In the genomic region with DNA sequence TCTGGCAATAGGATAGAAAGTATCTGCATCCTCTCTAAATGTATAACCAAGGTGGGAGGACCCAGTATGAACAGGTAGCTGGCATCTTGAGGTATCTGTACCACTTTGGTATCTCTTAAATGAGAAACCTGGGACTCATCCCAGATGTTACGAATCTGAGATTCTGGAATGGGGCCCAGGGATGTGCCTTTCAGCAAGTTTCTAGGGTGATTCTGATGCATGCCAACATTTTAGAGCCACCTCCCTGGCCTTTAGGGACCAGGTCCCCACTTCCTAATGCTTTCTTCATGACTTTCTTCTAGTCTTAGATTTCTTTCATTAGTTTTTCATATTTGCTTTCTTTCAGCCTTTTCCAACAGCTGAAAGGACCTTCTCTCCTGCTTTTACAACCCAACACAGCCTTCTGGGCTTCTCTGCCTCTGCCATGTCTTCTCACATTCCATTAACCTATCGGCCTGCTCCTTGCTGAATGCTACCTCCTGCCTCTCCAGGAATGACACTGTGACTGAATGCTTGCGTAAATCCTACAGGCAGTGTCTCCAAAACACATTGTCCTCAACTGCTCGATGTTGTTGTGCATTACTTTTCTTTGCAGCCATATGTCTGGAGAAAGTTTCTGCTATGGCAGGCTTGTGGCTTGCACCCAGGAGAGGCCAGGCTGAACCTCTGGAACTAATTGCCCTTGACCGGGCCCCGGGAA, we compare ENCODE assay signal across 2 cellular contexts.
TF ChIP-seq lines count a peak whose summit lies in the region.

No MANE protein-coding gene starts in this region.

TF ChIP-seq in IMR-90, 13 proteins besides CTCF, POLR2A, EP300 and RAD21:
- TF ChIP-seq FOS (IDR thresholded peaks at IDR 0.05; ENCODE audit: low read depth, low read length) (no peak), USF2 (IDR thresholded peaks at IDR 0.05; ENCODE audit: low read depth, low read length) (no peak), MAZ (IDR thresholded peaks at IDR 0.05; ENCODE audit: borderline replicate concordance, low read depth, low read length) (no peak), NFE2L2 (IDR thresholded peaks at IDR 0.05; ENCODE audit: low read depth, low read length) (no peak), CEBPB (IDR thresholded peaks at IDR 0.05; ENCODE audit: low read depth, low read length) (no peak), MXI1 (IDR thresholded peaks at IDR 0.05; ENCODE audit: borderline replicate concordance, low read depth, low read length) (no peak), BHLHE40 (IDR thresholded peaks at IDR 0.05; ENCODE audit: low read depth, low read length) (no peak)

TF ChIP-seq in WTC11, 78 proteins besides CTCF, POLR2A, EP300 and RAD21:
- TF ChIP-seq ARID4B (CRISPR knock-in tag; IDR thresholded peaks at IDR 0.05; ENCODE audit: borderline replicate concordance), result no peak
- TF ChIP-seq NFATC4 (CRISPR knock-in tag; IDR thresholded peaks at IDR 0.05), result no peak
- no peak for TF ChIP-seq SMAD4 (CRISPR knock-in tag; IDR thresholded peaks at IDR 0.05)
- TF ChIP-seq FOXP1 (CRISPR knock-in tag; IDR thresholded peaks at IDR 0.05; ENCODE audit: borderline replicate concordance), result no peak
- no peak for TF ChIP-seq EMX1 (CRISPR knock-in tag; IDR thresholded peaks at IDR 0.05)
- TF ChIP-seq KAT7 (CRISPR knock-in tag; IDR thresholded peaks at IDR 0.05; ENCODE audit: borderline replicate concordance), result no peak
- TF ChIP-seq, protein P1, sequence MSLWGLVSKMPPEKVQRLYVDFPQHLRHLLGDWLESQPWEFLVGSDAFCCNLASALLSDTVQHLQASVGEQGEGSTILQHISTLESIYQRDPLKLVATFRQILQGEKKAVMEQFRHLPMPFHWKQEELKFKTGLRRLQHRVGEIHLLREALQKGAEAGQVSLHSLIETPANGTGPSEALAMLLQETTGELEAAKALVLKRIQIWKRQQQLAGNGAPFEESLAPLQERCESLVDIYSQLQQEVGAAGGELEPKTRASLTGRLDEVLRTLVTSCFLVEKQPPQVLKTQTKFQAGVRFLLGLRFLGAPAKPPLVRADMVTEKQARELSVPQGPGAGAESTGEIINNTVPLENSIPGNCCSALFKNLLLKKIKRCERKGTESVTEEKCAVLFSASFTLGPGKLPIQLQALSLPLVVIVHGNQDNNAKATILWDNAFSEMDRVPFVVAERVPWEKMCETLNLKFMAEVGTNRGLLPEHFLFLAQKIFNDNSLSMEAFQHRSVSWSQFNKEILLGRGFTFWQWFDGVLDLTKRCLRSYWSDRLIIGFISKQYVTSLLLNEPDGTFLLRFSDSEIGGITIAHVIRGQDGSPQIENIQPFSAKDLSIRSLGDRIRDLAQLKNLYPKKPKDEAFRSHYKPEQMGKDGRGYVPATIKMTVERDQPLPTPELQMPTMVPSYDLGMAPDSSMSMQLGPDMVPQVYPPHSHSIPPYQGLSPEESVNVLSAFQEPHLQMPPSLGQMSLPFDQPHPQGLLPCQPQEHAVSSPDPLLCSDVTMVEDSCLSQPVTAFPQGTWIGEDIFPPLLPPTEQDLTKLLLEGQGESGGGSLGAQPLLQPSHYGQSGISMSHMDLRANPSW (CRISPR knock-in tag; conservative IDR thresholded peaks at IDR 0.05; ENCODE audit: low read depth), result no peak
- TF ChIP-seq PRDM15 (CRISPR knock-in tag; IDR thresholded peaks at IDR 0.05), result no peak
- TF ChIP-seq RORB (CRISPR knock-in tag; IDR thresholded peaks at IDR 0.05), result no peak
- TF ChIP-seq ESRRA (CRISPR knock-in tag; IDR thresholded peaks at IDR 0.05; ENCODE audit: borderline replicate concordance), result no peak
- TF ChIP-seq ATF6 (CRISPR knock-in tag; IDR thresholded peaks at IDR 0.05), result no peak
- no peak for TF ChIP-seq CREM (CRISPR knock-in tag; IDR thresholded peaks at IDR 0.05)
- TF ChIP-seq ATF1 (CRISPR knock-in tag; IDR thresholded peaks at IDR 0.05), result no peak
- TF ChIP-seq, protein P2, sequence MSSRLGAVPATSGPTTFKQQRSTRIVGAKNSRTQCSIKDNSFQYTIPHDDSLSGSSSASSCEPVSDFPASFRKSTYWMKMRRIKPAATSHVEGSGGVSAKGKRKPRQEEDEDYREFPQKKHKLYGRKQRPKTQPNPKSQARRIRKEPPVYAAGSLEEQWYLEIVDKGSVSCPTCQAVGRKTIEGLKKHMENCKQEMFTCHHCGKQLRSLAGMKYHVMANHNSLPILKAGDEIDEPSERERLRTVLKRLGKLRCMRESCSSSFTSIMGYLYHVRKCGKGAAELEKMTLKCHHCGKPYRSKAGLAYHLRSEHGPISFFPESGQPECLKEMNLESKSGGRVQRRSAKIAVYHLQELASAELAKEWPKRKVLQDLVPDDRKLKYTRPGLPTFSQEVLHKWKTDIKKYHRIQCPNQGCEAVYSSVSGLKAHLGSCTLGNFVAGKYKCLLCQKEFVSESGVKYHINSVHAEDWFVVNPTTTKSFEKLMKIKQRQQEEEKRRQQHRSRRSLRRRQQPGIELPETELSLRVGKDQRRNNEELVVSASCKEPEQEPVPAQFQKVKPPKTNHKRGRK (CRISPR knock-in tag; IDR thresholded peaks at IDR 0.05; ENCODE audit: borderline replicate concordance), result no peak
